ENCODE assay signal across 22 cellular contexts in genomic region chr5:40210705-40211104, GRCh38.
DNase-seq lines count a peak whose midpoint lies in the region; ATAC-seq and TF ChIP-seq lines count a peak whose summit lies in the region.
"Had no signal": no experiment of that assay in that cellular context is flagged by ENCODE, and none has a peak within 500 bp of the region (broad histone marks: within the 10 kb centered on the region; RNA-seq: fewer than 3 reads in every experiment).

No MANE protein-coding gene starts in this region.

- no peak for DNase-seq in activated CD8-positive, alpha-beta T cell treated with anti-CD3 and anti-CD28 coated beads for 36 hours
- no peak for DNase-seq in activated CD8-positive, alpha-beta T cell treated with anti-CD3 and anti-CD28 coated beads, Interleukin-2, amount 10 ng/mL, durations not matched to agents 7 days and 5 days
- DNase-seq in stimulated activated naive CD8-positive, alpha-beta T cell treated with anti-CD3 and anti-CD28 coated beads, Interleukin-15, amount 100 ng/mL, for 72 hours = no peak
- DNase-seq in stimulated activated naive CD8-positive, alpha-beta T cell treated with anti-CD3 and anti-CD28 coated beads, Interleukin-15, Interleukin-2, amounts not matched to agents 100 U/mL and 50 U/mL, for 24 hours = no peak
- no peak for DNase-seq in activated naive CD8-positive, alpha-beta T cell treated with anti-CD3 and anti-CD28 coated beads, Interleukin-2, amount 50 U/mL, for 24 hours
- DNase-seq in stimulated activated effector memory CD8-positive, alpha-beta T cell treated with anti-CD3 and anti-CD28 coated beads, Interleukin-12 subunit alpha, Interleukin-12 subunit beta, amount 100 ng/mL, for 72 hours (ENCODE audit: low spot score in 2 of 2) = no peak
- DNase-seq in activated CD8-positive, alpha-beta memory T cell treated with anti-CD3 and anti-CD28 coated beads, Interleukin-2, amount 50 U/mL, for 4 hours = no peak
- DNase-seq: CD4-positive, CD25-positive, alpha-beta regulatory T cell; DMS153; DND-41; H7; NCI-H1092 treated with DMSO at 0.1 percent for 48 hours; NCI-H1436; NCI-H187; NCI-H2081 treated with DMSO at 0.1 percent for 48 hours; NCI-H2171; NCI-H226; NCI-H510A; NCI-H69; Peyer's patch; SHP77 treated with DMSO at 0.1 percent for 48 hours had no signal

- peak; percentile 45 for ATAC-seq in activated CD8-positive, alpha-beta T cell treated with anti-CD3 and anti-CD28 coated beads for 36 hours
- ATAC-seq in activated CD8-positive, alpha-beta T cell treated with anti-CD3 and anti-CD28 coated beads, Interleukin-2, amount 10 ng/mL, durations not matched to agents 7 days and 5 days = no peak
- peak; percentile 57 for ATAC-seq in stimulated activated naive CD8-positive, alpha-beta T cell treated with anti-CD3 and anti-CD28 coated beads, Interleukin-15, amount 100 ng/mL, for 72 hours
- ATAC-seq in stimulated activated naive CD8-positive, alpha-beta T cell treated with anti-CD3 and anti-CD28 coated beads, Interleukin-15, Interleukin-2, amounts not matched to agents 100 U/mL and 50 U/mL, for 24 hours = no peak
- no peak for ATAC-seq in activated naive CD8-positive, alpha-beta T cell treated with anti-CD3 and anti-CD28 coated beads, Interleukin-2, amount 50 U/mL, for 24 hours
- peak; percentile 21 for ATAC-seq in stimulated activated effector memory CD8-positive, alpha-beta T cell treated with anti-CD3 and anti-CD28 coated beads, Interleukin-12 subunit alpha, Interleukin-12 subunit beta, amount 100 ng/mL, for 72 hours
- ATAC-seq in GM21576 (IDR thresholded peaks at IDR 0.05; ENCODE audit: unreplicated experiment) = no peak

- POLR2A ChIA-PET in activated CD8-positive, alpha-beta T cell treated with anti-CD3 and anti-CD28 coated beads for 36 hours (lab: Charles Lee) = interaction anchor here (0.6 to 0.7 kb wide), 2 partner anchors 164 to 232 kb away, joined by 3 read pairs; no protein-coding TSS in a partner anchor
- POLR2A ChIA-PET in activated CD8-positive, alpha-beta T cell treated with anti-CD3 and anti-CD28 coated beads, Interleukin-2, amount 10 ng/mL, durations not matched to agents 7 days and 5 days (lab: Charles Lee) = interaction anchor here (0.7 kb wide), 1 partner anchor 179 kb away, joined by 3 read pairs; no protein-coding TSS in a partner anchor

- no peak for TF ChIP-seq CTCF in activated CD8-positive, alpha-beta T cell treated with anti-CD3 and anti-CD28 coated beads for 36 hours (IDR thresholded peaks at IDR 0.05)

- H3K4me1 Mint-ChIP-seq in activated CD8-positive, alpha-beta T cell treated with anti-CD3 and anti-CD28 coated beads for 36 hours (ENCODE audit: low read depth) = peaks cover 38% of the 10 kb centered on the region
- peaks cover 4% of the 10 kb centered on the region for H3K4me1 Mint-ChIP-seq in activated CD8-positive, alpha-beta T cell treated with anti-CD3 and anti-CD28 coated beads, Interleukin-2, amount 10 ng/mL, durations not matched to agents 7 days and 5 days (ENCODE audit: low read depth)
- H3K4me1 Mint-ChIP-seq in stimulated activated naive CD8-positive, alpha-beta T cell treated with anti-CD3 and anti-CD28 coated beads, Interleukin-15, amount 100 ng/mL, for 72 hours = peaks cover 28% of the 10 kb centered on the region
- peaks cover 37% of the 10 kb centered on the region for H3K4me1 Mint-ChIP-seq in activated naive CD8-positive, alpha-beta T cell treated with anti-CD3 and anti-CD28 coated beads, Interleukin-2, amount 50 U/mL, for 24 hours
- peaks cover 16% of the 10 kb centered on the region for H3K4me1 Mint-ChIP-seq in stimulated activated effector memory CD8-positive, alpha-beta T cell treated with anti-CD3 and anti-CD28 coated beads, Interleukin-12 subunit alpha, Interleukin-12 subunit beta, amount 100 ng/mL, for 72 hours

- H3K36me3 Mint-ChIP-seq in activated CD8-positive, alpha-beta T cell treated with anti-CD3 and anti-CD28 coated beads for 36 hours (ENCODE audit: low read depth) = no peaks in the 10 kb centered on the region
- no peaks in the 10 kb centered on the region for H3K36me3 Mint-ChIP-seq in activated CD8-positive, alpha-beta T cell treated with anti-CD3 and anti-CD28 coated beads, Interleukin-2, amount 10 ng/mL, durations not matched to agents 7 days and 5 days (ENCODE audit: low read depth)
- no peaks in the 10 kb centered on the region for H3K36me3 Mint-ChIP-seq in activated naive CD8-positive, alpha-beta T cell treated with anti-CD3 and anti-CD28 coated beads, Interleukin-2, amount 50 U/mL, for 24 hours (ENCODE audit: low read depth)
- H3K36me3 Mint-ChIP-seq in stimulated activated effector memory CD8-positive, alpha-beta T cell treated with anti-CD3 and anti-CD28 coated beads, Interleukin-12 subunit alpha, Interleukin-12 subunit beta, amount 100 ng/mL, for 72 hours = no peaks in the 10 kb centered on the region
- H3K36me3 Mint-ChIP-seq: CD4-positive, CD25-positive, alpha-beta regulatory T cell had no signal

- CTCF ChIA-PET in activated CD8-positive, alpha-beta T cell treated with anti-CD3 and anti-CD28 coated beads for 36 hours (lab: Charles Lee) = interaction anchor here (0.9 to 2.1 kb wide), 2 partner anchors 13 to 17 kb away, joined by 3 to 5 read pairs; no protein-coding TSS in a partner anchor
- CTCF ChIA-PET in activated CD8-positive, alpha-beta T cell treated with anti-CD3 and anti-CD28 coated beads, Interleukin-2, amount 10 ng/mL, durations not matched to agents 7 days and 5 days (lab: Charles Lee) = no interaction called here

- intact Hi-C loops in activated CD8-positive, alpha-beta T cell treated with anti-CD3 and anti-CD28 coated beads for 36 hours (cut with micrococcal nuclease) = no loop called here

- no peaks in the 10 kb centered on the region for H3K27me3 Mint-ChIP-seq in activated CD8-positive, alpha-beta T cell treated with anti-CD3 and anti-CD28 coated beads for 36 hours
- H3K27me3 Mint-ChIP-seq in activated CD8-positive, alpha-beta T cell treated with anti-CD3 and anti-CD28 coated beads, Interleukin-2, amount 10 ng/mL, durations not matched to agents 7 days and 5 days (ENCODE audit: low read depth) = no peaks in the 10 kb centered on the region
- no peaks in the 10 kb centered on the region for H3K27me3 Mint-ChIP-seq in stimulated activated naive CD8-positive, alpha-beta T cell treated with anti-CD3 and anti-CD28 coated beads, Interleukin-15, amount 100 ng/mL, for 72 hours
- H3K27me3 Mint-ChIP-seq in activated naive CD8-positive, alpha-beta T cell treated with anti-CD3 and anti-CD28 coated beads, Interleukin-2, amount 50 U/mL, for 24 hours = no peaks in the 10 kb centered on the region
- H3K27me3 Mint-ChIP-seq: CD4-positive, CD25-positive, alpha-beta regulatory T cell had no signal

- H3K4me3 Mint-ChIP-seq in activated CD8-positive, alpha-beta T cell treated with anti-CD3 and anti-CD28 coated beads for 36 hours = no peak overlapping the region
- no peak overlapping the region for H3K4me3 Mint-ChIP-seq in activated CD8-positive, alpha-beta T cell treated with anti-CD3 and anti-CD28 coated beads, Interleukin-2, amount 10 ng/mL, durations not matched to agents 7 days and 5 days
- H3K4me3 Mint-ChIP-seq in stimulated activated naive CD8-positive, alpha-beta T cell treated with anti-CD3 and anti-CD28 coated beads, Interleukin-15, amount 100 ng/mL, for 72 hours = no peak overlapping the region
- no peak overlapping the region for H3K4me3 Mint-ChIP-seq in activated naive CD8-positive, alpha-beta T cell treated with anti-CD3 and anti-CD28 coated beads, Interleukin-2, amount 50 U/mL, for 24 hours
- H3K4me3 Mint-ChIP-seq in stimulated activated effector memory CD8-positive, alpha-beta T cell treated with anti-CD3 and anti-CD28 coated beads, Interleukin-12 subunit alpha, Interleukin-12 subunit beta, amount 100 ng/mL, for 72 hours = no peak overlapping the region
- H3K4me3 Mint-ChIP-seq: CD4-positive, CD25-positive, alpha-beta regulatory T cell had no signal

- peak overlapping the region; percentile 77 for H3K27ac Mint-ChIP-seq in activated CD8-positive, alpha-beta T cell treated with anti-CD3 and anti-CD28 coated beads for 36 hours
- no peak overlapping the region for H3K27ac Mint-ChIP-seq in activated CD8-positive, alpha-beta T cell treated with anti-CD3 and anti-CD28 coated beads, Interleukin-2, amount 10 ng/mL, durations not matched to agents 7 days and 5 days
- peak overlapping the region; percentile 95 to 98 for H3K27ac Mint-ChIP-seq in stimulated activated naive CD8-positive, alpha-beta T cell treated with anti-CD3 and anti-CD28 coated beads, Interleukin-15, amount 100 ng/mL, for 72 hours
- H3K27ac Mint-ChIP-seq in activated naive CD8-positive, alpha-beta T cell treated with anti-CD3 and anti-CD28 coated beads, Interleukin-2, amount 50 U/mL, for 24 hours = peak overlapping the region; percentile 35
- peak overlapping the region; percentile 29 for H3K27ac Mint-ChIP-seq in stimulated activated effector memory CD8-positive, alpha-beta T cell treated with anti-CD3 and anti-CD28 coated beads, Interleukin-12 subunit alpha, Interleukin-12 subunit beta, amount 100 ng/mL, for 72 hours
- H3K27ac Mint-ChIP-seq: CD4-positive, CD25-positive, alpha-beta regulatory T cell had no signal

- peaks cover 2% of the 10 kb centered on the region for H3K9me3 Mint-ChIP-seq in activated CD8-positive, alpha-beta T cell treated with anti-CD3 and anti-CD28 coated beads for 36 hours
- no peaks in the 10 kb centered on the region for H3K9me3 Mint-ChIP-seq in activated CD8-positive, alpha-beta T cell treated with anti-CD3 and anti-CD28 coated beads, Interleukin-2, amount 10 ng/mL, durations not matched to agents 7 days and 5 days (ENCODE audit: insufficient read depth)
- H3K9me3 Mint-ChIP-seq in stimulated activated naive CD8-positive, alpha-beta T cell treated with anti-CD3 and anti-CD28 coated beads, Interleukin-15, amount 100 ng/mL, for 72 hours = peaks cover 0 to 17% of the 10 kb centered on the region in 2 donors
- H3K9me3 Mint-ChIP-seq in activated naive CD8-positive, alpha-beta T cell treated with anti-CD3 and anti-CD28 coated beads, Interleukin-2, amount 50 U/mL, for 24 hours = no peaks in the 10 kb centered on the region
- no peaks in the 10 kb centered on the region for H3K9me3 Mint-ChIP-seq in stimulated activated effector memory CD8-positive, alpha-beta T cell treated with anti-CD3 and anti-CD28 coated beads, Interleukin-12 subunit alpha, Interleukin-12 subunit beta, amount 100 ng/mL, for 72 hours
- H3K9me3 Mint-ChIP-seq: CD4-positive, CD25-positive, alpha-beta regulatory T cell had no signal

Comparison
In these comparisons a context has a peak if more than half of its experiments do, and no peak if none do; other contexts are left out.
1. ATAC-seq: peak in activated CD8-positive, alpha-beta T cell treated with anti-CD3 and anti-CD28 coated beads for 36 hours (single experiment), stimulated activated naive CD8-positive, alpha-beta T cell treated with anti-CD3 and anti-CD28 coated beads, Interleukin-15, amount 100 ng/mL, for 72 hours (single experiment) and stimulated activated effector memory CD8-positive, alpha-beta T cell treated with anti-CD3 and anti-CD28 coated beads, Interleukin-12 subunit alpha, Interleukin-12 subunit beta, amount 100 ng/mL, for 72 hours (single experiment); none in activated CD8-positive, alpha-beta T cell treated with anti-CD3 and anti-CD28 coated beads, Interleukin-2, amount 10 ng/mL, durations not matched to agents 7 days and 5 days (single experiment), stimulated activated naive CD8-positive, alpha-beta T cell treated with anti-CD3 and anti-CD28 coated beads, Interleukin-15, Interleukin-2, amounts not matched to agents 100 U/mL and 50 U/mL, for 24 hours (single experiment), activated naive CD8-positive, alpha-beta T cell treated with anti-CD3 and anti-CD28 coated beads, Interleukin-2, amount 50 U/mL, for 24 hours (single experiment) and GM21576 (single experiment).